Comparison of ENCODE assay signal across 9 cellular contexts in the genomic region with DNA sequence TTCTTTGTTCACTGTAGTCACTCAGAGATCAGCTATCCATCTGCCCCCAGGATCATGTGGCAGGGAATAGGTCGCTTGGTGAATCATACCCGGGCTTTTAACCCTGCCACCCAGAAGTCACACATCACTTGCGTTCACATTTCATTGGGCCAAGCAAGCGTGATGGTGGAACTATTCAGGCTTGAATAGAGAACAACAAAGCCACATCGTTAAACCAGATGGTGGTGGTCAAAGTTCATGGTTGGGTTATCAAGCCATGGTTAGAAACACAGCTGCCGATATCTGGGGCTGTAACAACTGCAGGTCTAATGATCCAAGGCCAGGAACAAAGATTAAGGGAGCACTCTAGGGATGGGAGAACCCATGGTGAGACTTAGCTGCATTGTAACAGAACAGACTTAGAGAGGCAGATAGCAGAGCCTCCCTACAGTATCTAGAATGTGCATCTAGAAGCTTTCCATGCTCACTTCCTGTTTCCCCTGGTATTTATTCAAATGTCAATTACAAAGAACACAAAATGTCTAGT. TPM values are rescaled to one million over a fixed set of nuclear protein-coding genes. Genes with fewer than 3 reads are reported as not detected.
A peak's percentile ranks its signal among the peaks of the same experiment; 100 is the strongest.
DNase-seq lines count a peak whose midpoint lies in the region; ATAC-seq lines count a peak whose summit lies in the region.
"Had no signal": no experiment of that assay in that cellular context is flagged by ENCODE, and none has a peak within 500 bp of the region (broad histone marks: within the 10 kb centered on the region; RNA-seq: fewer than 3 reads in every experiment).

No MANE protein-coding gene starts in this region.

- H3K27ac ChIP-seq in SJSA1 = peak overlapping the region; percentile 30; the same call in 1 of the 2 replicates
- peak overlapping the region; percentile 92 for H3K27ac ChIP-seq in thymus (ENCODE audit: low read depth)
- H3K27ac ChIP-seq: thoracic aorta had no signal

- CTCF ChIA-PET in activated naive CD4-positive, alpha-beta T cell treated with anti-CD3 and anti-CD28 coated beads, Interleukin-2, amount 10 ng/mL, durations not matched to agents 7 days and 5 days (lab: Charles Lee) = interaction anchor here (1.0 to 2.2 kb wide), 3 partner anchors 21 to 25 kb away, joined by 3 to 11 read pairs (median 3); no protein-coding TSS in a partner anchor

- DNase-seq in activated naive CD4-positive, alpha-beta T cell treated with anti-CD3 and anti-CD28 coated beads, Interleukin-2, amount 10 ng/mL, durations not matched to agents 7 days and 5 days = peak; percentile 22
- DNase-seq in activated naive CD4-positive, alpha-beta T cell (lab: John Stamatoyannopoulos, UW) = no peak
- DNase-seq in SJSA1 (ENCODE audit: low read depth in 1 of 2, low spot score in 2 of 2) = peak in 1 of 2 experiments; percentile 3
- no peak for DNase-seq in stimulated activated CD4-positive, alpha-beta T cell treated with anti-CD3 and anti-CD28 coated beads, Interleukin-4, amount 100 ng/mL, for 1 hour
- no peak for DNase-seq in NCI-H2081 (lab: John Stamatoyannopoulos, UW)
- no peak for DNase-seq in cardiac septum (ENCODE audit: low spot score)

- 92% methylated on average over 6 of the region's 6 CpGs for WGBS in thymus

- H3K4me3 ChIP-seq in SJSA1 (no peak overlapping the region), thymus (ENCODE audit: low read length) (no peak overlapping the region)
- H3K4me3 ChIP-seq: thoracic aorta had no signal

- H3K27me3 ChIP-seq in SJSA1 (replicated peaks) (no peaks in the 10 kb centered on the region), thymus (ENCODE audit: control insufficient read depth, insufficient read depth) (no peaks in the 10 kb centered on the region)

- ATAC-seq in HG03060 (IDR thresholded peaks at IDR 0.05; ENCODE audit: low read depth, unreplicated experiment) = peak; percentile 79

- H3K4me1 ChIP-seq in SJSA1 (replicated peaks) (peaks cover 11% of the 10 kb centered on the region), thymus (ENCODE audit: control insufficient read depth, insufficient read depth, low read length) (peaks cover 6% of the 10 kb centered on the region)

- peak overlapping the region; percentile 89 for H3K27ac Mint-ChIP-seq in activated naive CD4-positive, alpha-beta T cell treated with anti-CD3 and anti-CD28 coated beads, Interleukin-2, amount 10 ng/mL, durations not matched to agents 7 days and 5 days

- H3K27me3 Mint-ChIP-seq in activated naive CD4-positive, alpha-beta T cell treated with anti-CD3 and anti-CD28 coated beads, Interleukin-2, amount 10 ng/mL, durations not matched to agents 7 days and 5 days = no peaks in the 10 kb centered on the region

- H3K9me3 ChIP-seq in SJSA1 (replicated peaks) = no peaks in the 10 kb centered on the region
- no peaks in the 10 kb centered on the region for H3K9me3 ChIP-seq in thymus (ENCODE audit: control insufficient read depth)
- H3K9me3 ChIP-seq: thoracic aorta had no signal

- peaks cover 50% of the 10 kb centered on the region for H3K36me3 Mint-ChIP-seq in activated naive CD4-positive, alpha-beta T cell treated with anti-CD3 and anti-CD28 coated beads, Interleukin-2, amount 10 ng/mL, durations not matched to agents 7 days and 5 days

- peak overlapping the region; percentile 25 for H3K4me3 Mint-ChIP-seq in activated naive CD4-positive, alpha-beta T cell treated with anti-CD3 and anti-CD28 coated beads, Interleukin-2, amount 10 ng/mL, durations not matched to agents 7 days and 5 days

- H3K9me3 Mint-ChIP-seq in activated naive CD4-positive, alpha-beta T cell treated with anti-CD3 and anti-CD28 coated beads, Interleukin-2, amount 10 ng/mL, durations not matched to agents 7 days and 5 days = peaks cover 27% of the 10 kb centered on the region

- peaks cover 70% of the 10 kb centered on the region for H3K4me1 Mint-ChIP-seq in activated naive CD4-positive, alpha-beta T cell treated with anti-CD3 and anti-CD28 coated beads, Interleukin-2, amount 10 ng/mL, durations not matched to agents 7 days and 5 days

- H3K36me3 ChIP-seq in SJSA1 = no peaks in the 10 kb centered on the region
- H3K36me3 ChIP-seq in thymus (ENCODE audit: control insufficient read depth, insufficient read depth) = no peaks in the 10 kb centered on the region
- H3K36me3 ChIP-seq: thoracic aorta had no signal

- intact Hi-C loops in cardiac septum (cut with DNase I) = no loop called here

RNA-seq across cellular contexts. Expression of a gene that starts 40.0 kb away (rescaled TPM):
- total RNA-seq in SJSA1 (2014; rRNA removed; shearing (Covaris generic)) = not detected in 2 replicates
- 130 TPM for polyA plus RNA-seq in thymus
- 11.4 TPM for total RNA-seq in cardiac septum

RNA-seq across cellular contexts. Expression of a gene that starts 58.4 kb away (rescaled TPM):
- not detected in 2 replicates for total RNA-seq in SJSA1 (2014; rRNA removed; shearing (Covaris generic))
- 0.18 TPM for polyA plus RNA-seq in thymus
- not detected for total RNA-seq in cardiac septum
- total RNA-seq: thoracic aorta had no signal

Comparison
In these comparisons a context has a peak if more than half of its experiments do, and no peak if none do; other contexts are left out.
1. RNA of a gene that starts 40.0 kb away (total RNA-seq): 11.4 TPM in cardiac septum (single experiment); not detected in SJSA1; every median in the first group is over 10 times any median in the second.